Comparison of ENCODE assay signal across 8 cellular contexts in the genomic region with DNA sequence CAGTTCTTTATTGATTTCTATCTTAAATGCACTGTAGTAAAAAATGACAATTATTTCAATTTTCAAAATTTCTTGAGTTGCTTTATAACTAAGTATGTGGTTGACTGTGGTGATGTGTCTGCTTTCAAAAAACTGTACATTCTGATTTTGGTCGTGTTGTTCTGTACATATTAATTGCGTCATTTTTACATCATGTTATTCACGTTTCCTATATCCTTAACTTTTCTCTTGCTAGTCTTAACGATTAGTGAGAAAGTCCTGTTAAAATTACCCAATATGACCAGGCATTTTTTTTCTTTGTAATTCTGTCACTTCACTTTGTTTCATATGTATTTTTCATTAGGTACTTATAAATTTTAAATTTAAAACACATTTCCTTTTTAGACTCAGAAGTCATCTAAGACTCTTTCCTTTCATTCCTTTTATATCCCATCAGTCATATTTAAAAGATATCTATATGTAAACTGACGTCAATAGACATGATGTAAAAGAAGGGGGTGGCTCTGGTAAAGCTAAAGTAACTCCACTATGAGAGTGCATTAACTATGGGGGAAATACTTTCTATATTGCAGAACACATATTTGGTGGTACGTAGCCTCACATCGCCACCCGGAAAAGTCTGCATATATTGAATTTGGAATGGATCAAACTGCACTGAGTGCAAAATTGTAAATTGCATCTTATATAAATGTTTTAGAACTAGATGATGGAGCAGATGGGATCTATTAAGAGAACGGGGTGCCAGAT. TPM values are rescaled to one million over a fixed set of nuclear protein-coding genes. Genes with fewer than 3 reads are reported as not detected.
DNase-seq lines count a peak whose midpoint lies in the region; ATAC-seq lines count a peak whose summit lies in the region.

No MANE protein-coding gene starts in this region.

- 100% methylated on average over 7 of the region's 9 CpGs for WGBS in mesenchymal stem cell

- H3K9me3 Mint-ChIP-seq in stimulated activated naive CD8-positive, alpha-beta T cell treated with anti-CD3 and anti-CD28 coated beads, Interleukin-15, Interleukin-2, amounts not matched to agents 100 ng/mL and 50 ng/mL, for 24 hours: no peaks in the 10 kb centered on the region

- H3K36me3 Mint-ChIP-seq in stimulated activated naive CD8-positive, alpha-beta T cell treated with anti-CD3 and anti-CD28 coated beads, Interleukin-15, Interleukin-2, amounts not matched to agents 100 ng/mL and 50 ng/mL, for 24 hours (ENCODE audit: low read depth): peaks cover 20% of the 10 kb centered on the region

- H3K9me3 ChIP-seq in adipocyte (ENCODE audit: control insufficient read depth, low read length): no peaks in the 10 kb centered on the region
- no peaks in the 10 kb centered on the region for H3K9me3 ChIP-seq in mesenchymal stem cell (ENCODE audit: control insufficient read depth, low read length)

- H3K4me3 Mint-ChIP-seq in stimulated activated naive CD8-positive, alpha-beta T cell treated with anti-CD3 and anti-CD28 coated beads, Interleukin-15, Interleukin-2, amounts not matched to agents 100 ng/mL and 50 ng/mL, for 24 hours: peak overlapping the region; percentile 96

- no peaks in the 10 kb centered on the region for H3K27me3 ChIP-seq in adipocyte (replicated peaks; ENCODE audit: control insufficient read depth, insufficient read depth, low read length)
- no peaks in the 10 kb centered on the region for H3K27me3 ChIP-seq in mesenchymal stem cell (ENCODE audit: control insufficient read depth in 1 of 2, insufficient read depth in 1 of 2, low read length in 2 of 2)

- H2AK5ac ChIP-seq in mesenchymal stem cell (ENCODE audit: low read length, severe bottlenecking): no peak overlapping the region

- no peak overlapping the region for H3K14ac ChIP-seq in mesenchymal stem cell (ENCODE audit: low read length in 2 of 2)

- H4K8ac ChIP-seq in mesenchymal stem cell (ENCODE audit: low read length): no peak overlapping the region

- DNase-seq in stimulated activated naive CD8-positive, alpha-beta T cell treated with anti-CD3 and anti-CD28 coated beads, Interleukin-15, Interleukin-2, amounts not matched to agents 100 U/mL and 50 U/mL, for 24 hours: no peak
- DNase-seq in adipocyte (ENCODE audit: low read depth) (peak; percentile 31), mesenchymal stem cell (no peak), NCI-H2107 (lab: John Stamatoyannopoulos, UW) (no peak)
- no peak for DNase-seq in effector CD4-positive, alpha-beta T cell

- ATAC-seq in stimulated activated naive CD8-positive, alpha-beta T cell treated with anti-CD3 and anti-CD28 coated beads, Interleukin-15, Interleukin-2, amounts not matched to agents 100 U/mL and 50 U/mL, for 24 hours: no peak
- ATAC-seq in GM18502 (IDR thresholded peaks at IDR 0.05; ENCODE audit: poor library complexity, unreplicated experiment): no peak
- ATAC-seq in GM21526 (IDR thresholded peaks at IDR 0.05; ENCODE audit: low FRiP score, unreplicated experiment): no peak

- peak overlapping the region; percentile 99 for H3K9ac ChIP-seq in adipocyte (ENCODE audit: low read length)
- peak overlapping the region; percentile 93 for H3K9ac ChIP-seq in mesenchymal stem cell (ENCODE audit: low read length)

- no peak overlapping the region for H3K18ac ChIP-seq in mesenchymal stem cell (ENCODE audit: low read depth in 1 of 2, low read length in 2 of 2)

- no peak overlapping the region for H2BK12ac ChIP-seq in mesenchymal stem cell (ENCODE audit: low read length in 2 of 2)

- no peak overlapping the region for H2BK15ac ChIP-seq in mesenchymal stem cell (ENCODE audit: low read depth, poor library complexity, severe bottlenecking)

- no peak overlapping the region for H2BK120ac ChIP-seq in mesenchymal stem cell (ENCODE audit: low read depth, low read length)

- H3K36me3 ChIP-seq in adipocyte (ENCODE audit: control insufficient read depth, insufficient read depth, low read length, severe bottlenecking): peaks cover 9% of the 10 kb centered on the region
- peaks cover 15% of the 10 kb centered on the region in 2 experiments for H3K36me3 ChIP-seq in mesenchymal stem cell (ENCODE audit: control insufficient read depth in 1 of 2, insufficient read depth in 2 of 2, low read depth in 1 of 2, low read length in 2 of 2)

- peaks cover 63% of the 10 kb centered on the region for H3K4me1 Mint-ChIP-seq in stimulated activated naive CD8-positive, alpha-beta T cell treated with anti-CD3 and anti-CD28 coated beads, Interleukin-15, Interleukin-2, amounts not matched to agents 100 ng/mL and 50 ng/mL, for 24 hours (ENCODE audit: low read depth)

- peaks cover 21% of the 10 kb centered on the region for H3K79me1 ChIP-seq in mesenchymal stem cell (replicated peaks; ENCODE audit: low read length, poor library complexity, severe bottlenecking)

- H3K23ac ChIP-seq in mesenchymal stem cell (ENCODE audit: low read length in 2 of 2): no peak overlapping the region

- no peak overlapping the region for H2AFZ ChIP-seq in mesenchymal stem cell (ENCODE audit: low read depth, low read length)

- H3K4me2 ChIP-seq in mesenchymal stem cell (ENCODE audit: low read length, poor library complexity, severe bottlenecking): peak overlapping the region; percentile 65

- H4K91ac ChIP-seq in mesenchymal stem cell (ENCODE audit: low read length): no peak overlapping the region

- peak overlapping the region; percentile 99 for H3K27ac Mint-ChIP-seq in stimulated activated naive CD8-positive, alpha-beta T cell treated with anti-CD3 and anti-CD28 coated beads, Interleukin-15, Interleukin-2, amounts not matched to agents 100 ng/mL and 50 ng/mL, for 24 hours

- peaks cover 14% of the 10 kb centered on the region for H3K4me1 ChIP-seq in adipocyte (ENCODE audit: control insufficient read depth, insufficient read depth, low read length)
- no peaks in the 10 kb centered on the region for H3K4me1 ChIP-seq in mesenchymal stem cell (ENCODE audit: control insufficient read depth, insufficient read depth, low read depth, low read length)

- H3K4me3 ChIP-seq in adipocyte (ENCODE audit: low read length) (peak overlapping the region; percentile 100), mesenchymal stem cell (ENCODE audit: insufficient read depth in 1 of 2, low read depth in 1 of 2, low read length in 2 of 2) (peak overlapping the region in 1 of 2 experiments; percentile 87)

- H2BK5ac ChIP-seq in mesenchymal stem cell (ENCODE audit: low read depth, low read length, poor library complexity, severe bottlenecking): no peak overlapping the region

- no peaks in the 10 kb centered on the region for H3K27me3 Mint-ChIP-seq in stimulated activated naive CD8-positive, alpha-beta T cell treated with anti-CD3 and anti-CD28 coated beads, Interleukin-15, Interleukin-2, amounts not matched to agents 100 ng/mL and 50 ng/mL, for 24 hours

- H3K4ac ChIP-seq in mesenchymal stem cell (ENCODE audit: low read depth in 1 of 2, low read length in 2 of 2): no peak overlapping the region

- no peak overlapping the region for H3K27ac ChIP-seq in mesenchymal stem cell (ENCODE audit: low read length, poor library complexity, severe bottlenecking)

RNA-seq across cellular contexts. Expression of a gene that starts 1.1 kb away (rescaled TPM):
- polyA plus RNA-seq in mesenchymal stem cell (2013, experiment 1 of 2): 41.9 TPM
- 42.9 TPM for polyA plus RNA-seq in mesenchymal stem cell (2013, experiment 2 of 2)
